ENCODE assay signal across 19 cellular contexts in the genomic region with DNA sequence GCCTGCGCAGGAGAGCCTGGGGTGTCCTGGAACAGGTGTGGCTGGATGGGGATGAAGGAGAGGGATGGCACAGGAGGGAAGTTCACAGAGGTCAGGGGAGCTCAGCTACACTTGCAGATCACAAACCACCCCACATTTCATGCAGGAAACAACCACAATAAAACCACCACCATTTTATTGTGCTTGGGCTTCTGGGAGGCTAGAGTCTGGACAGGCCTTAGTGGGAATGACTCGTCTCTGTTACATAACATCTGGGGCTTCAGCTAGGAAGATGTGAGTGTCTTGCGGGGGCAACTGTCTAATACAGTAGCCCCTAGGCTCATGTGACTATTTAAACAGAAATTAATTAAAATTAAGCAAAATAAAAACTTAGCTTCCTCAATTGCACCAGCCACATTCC.
"Had no signal": no experiment of that assay in that cellular context is flagged by ENCODE, and none has a peak within 500 bp of the region (broad histone marks: within the 10 kb centered on the region; RNA-seq: fewer than 3 reads in every experiment).

No MANE protein-coding gene starts in this region.

- DNase-seq: activated CD4-positive, alpha-beta memory T cell treated with anti-CD3 and anti-CD28 coated beads for 36 hours; activated gamma-delta T cell treated with Interleukin-2 at 50 U/mL for 16 hours; activated naive CD8-positive, alpha-beta T cell treated with anti-CD3 and anti-CD28 coated beads for 36 hours; activated T-cell treated with anti-CD3 and anti-CD28 coated beads, Interleukin-2, amount 50 U/mL, for 4 hours; anterior cingulate cortex; esophagus squamous epithelium; heart left ventricle; left lung; mesendoderm; retina; stimulated activated CD4-positive, alpha-beta T cell treated with anti-CD3 and anti-CD28 coated beads, Interleukin-4, amount 100 ng/mL, for 4 hours; stomach; T-helper 9 cell; uterus had no signal

- H3K4me3 ChIP-seq: cardiac muscle cell, esophagus squamous epithelium, heart left ventricle, left lung, skin epidermis, stomach, thoracic aorta, uterus had no signal

- ATAC-seq: activated T-cell treated with anti-CD3 and anti-CD28 coated beads, Interleukin-2, amount 50 U/mL, for 4 hours; heart left ventricle; left lung had no signal

- H3K9me3 ChIP-seq: uterus had no signal

- H2AFZ ChIP-seq: parathyroid adenoma had no signal

- H3K27ac ChIP-seq: cardiac muscle cell, left lung, parathyroid adenoma, VCaP had no signal

- H3K27me3 ChIP-seq: cardiac muscle cell, esophagus squamous epithelium, heart left ventricle, left lung, stomach, uterus had no signal

- H3K79me2 ChIP-seq: parathyroid adenoma had no signal

- H3K9ac ChIP-seq: parathyroid adenoma had no signal

- H3K36me3 ChIP-seq: cardiac muscle cell, left lung, thoracic aorta, uterus had no signal
